ENCODE assay signal across 12 cellular contexts in the genomic region with DNA sequence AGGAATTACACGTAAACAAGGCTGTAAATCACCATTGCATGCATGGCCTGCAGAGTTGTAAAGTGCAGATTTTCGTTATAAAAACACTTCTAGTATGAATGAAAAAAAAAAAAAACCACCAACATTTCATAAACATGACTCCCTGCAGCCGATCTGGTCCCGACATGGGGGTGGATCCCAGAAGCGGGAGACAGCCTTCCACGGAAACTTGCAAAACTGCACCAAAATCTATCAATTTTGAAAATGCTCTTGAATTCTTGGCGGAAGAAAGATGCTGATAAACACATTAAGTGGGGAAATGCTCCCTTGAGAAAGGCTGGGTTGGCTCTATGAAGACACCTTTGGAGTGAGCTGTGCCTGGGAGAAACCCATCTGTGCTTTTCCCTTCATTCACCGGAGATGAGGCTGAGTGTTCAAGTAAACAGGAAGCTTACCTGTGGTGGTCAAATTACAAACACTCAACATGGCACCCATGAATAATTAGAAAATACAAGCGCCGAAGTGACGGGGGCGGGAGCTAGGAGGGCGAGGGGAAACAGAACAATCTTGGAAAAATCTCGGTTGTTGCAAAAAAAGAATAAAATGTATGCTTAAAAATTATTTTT. TPM values are rescaled to one million over a fixed set of nuclear protein-coding genes. Genes with fewer than 3 reads are reported as not detected.
DNase-seq lines count a peak whose midpoint lies in the region; ATAC-seq and TF ChIP-seq lines count a peak whose summit lies in the region.
"Had no signal": no experiment of that assay in that cellular context is flagged by ENCODE, and none has a peak within 500 bp of the region (broad histone marks: within the 10 kb centered on the region; RNA-seq: fewer than 3 reads in every experiment).

No MANE protein-coding gene starts in this region.

- 5% methylated on average over 11 of the region's 14 CpGs for WGBS in HUES64

- H3K9me3 Mint-ChIP-seq in CD4-positive, alpha-beta T cell = no peaks in the 10 kb centered on the region
- H3K9me3 Mint-ChIP-seq in naive B cell = peaks cover 0 to 8% (median 0%) of the 10 kb centered on the region in 7 donors

- H3K36me3 Mint-ChIP-seq in CD4-positive, alpha-beta T cell (ENCODE audit: low read depth) = no peaks in the 10 kb centered on the region
- H3K36me3 Mint-ChIP-seq in naive B cell = peaks cover 0 to 15% of the 10 kb centered on the region in 2 donors

- peak overlapping the region; percentile 70 for H3K27ac Mint-ChIP-seq in CD4-positive, alpha-beta T cell
- H3K27ac Mint-ChIP-seq in naive B cell = peak overlapping the region; percentile 5 to 94 (median 82)

- TF ChIP-seq CTCF in CD4-positive, alpha-beta T cell (IDR thresholded peaks at IDR 0.05) = no peak
- TF ChIP-seq CTCF in astrocyte of the cerebellum (IDR thresholded peaks at IDR 0.05; ENCODE audit: low read depth, low read length, missing control alignments) = no peak

- peaks cover 14% of the 10 kb centered on the region for H3K4me1 Mint-ChIP-seq in CD4-positive, alpha-beta T cell (ENCODE audit: low read depth)
- peaks cover 15 to 21% (median 17%) of the 10 kb centered on the region in 3 donors for H3K4me1 Mint-ChIP-seq in naive B cell

- H3K9me3 ChIP-seq in CD4-positive, alpha-beta T cell (ENCODE audit: control insufficient read depth, low read length) = no peaks in the 10 kb centered on the region
- no peaks in the 10 kb centered on the region for H3K9me3 ChIP-seq in HUES64 (ENCODE audit: insufficient read depth, low read depth, low read length)
- H3K9me3 ChIP-seq: right atrium auricular region had no signal

- POLR2A ChIA-PET in CD4-positive, alpha-beta T cell (lab: Charles Lee) = no interaction called here

- no peak for ATAC-seq in CD4-positive, alpha-beta T cell (ENCODE audit: poor library complexity)
- no peak for ATAC-seq in naive B cell (ENCODE audit: low read depth in 2 of 2)
- no peak for ATAC-seq in GM18517 (IDR thresholded peaks at IDR 0.05; ENCODE audit: unreplicated experiment)

- H3K4me3 Mint-ChIP-seq in CD4-positive, alpha-beta T cell = peak overlapping the region; percentile 68
- peak overlapping the region; percentile 44 to 84 (median 64) for H3K4me3 Mint-ChIP-seq in naive B cell

- H3K4me3 ChIP-seq in HUES64 (ENCODE audit: low read length) (peak overlapping the region; percentile 66), astrocyte of the cerebellum (ENCODE audit: low read depth, low read length) (peak overlapping the region; percentile 40)
- H3K4me3 ChIP-seq: PC-9 had no signal

- no peaks in the 10 kb centered on the region for H3K36me3 ChIP-seq in HUES64 (ENCODE audit: insufficient read depth, low read length)
- H3K36me3 ChIP-seq: right atrium auricular region had no signal

- H3K27me3 ChIP-seq in CD4-positive, alpha-beta T cell (ENCODE audit: control insufficient read depth, insufficient read depth, low read length) = peaks cover 49% of the 10 kb centered on the region
- H3K27me3 ChIP-seq in HUES64 (ENCODE audit: insufficient read depth, low read length) = peaks cover 48% of the 10 kb centered on the region

- H3K27ac ChIP-seq in CD4-positive, alpha-beta T cell (ENCODE audit: low read depth, low read length) = no peak overlapping the region
- H3K27ac ChIP-seq in HUES64 (ENCODE audit: low read depth, low read length) = peak overlapping the region; percentile 62
- H3K27ac ChIP-seq: PC-9, right atrium auricular region had no signal

- in situ Hi-C loops in astrocyte of the cerebellum (cut with HindIII; ENCODE audit: low sequenced_read_pairs) = no loop called here

- no peak for DNase-seq in CD4-positive, alpha-beta T cell
- DNase-seq in astrocyte of the cerebellum (ENCODE audit: low read depth) (no peak), naive B cell (no peak), Ammon's horn (ENCODE audit: low spot score) (no peak), COLO668 (lab: John Stamatoyannopoulos, UW; ENCODE audit: unreplicated experiment) (no peak)
- no peak for DNase-seq in stimulated activated CD4-positive, alpha-beta T cell treated with anti-CD3 and anti-CD28 coated beads, Interleukin-2, amount 100 ng/mL, for 24 hours
- DNase-seq: Kasumi-1, PC-9 had no signal

- CTCF ChIA-PET in CD4-positive, alpha-beta T cell (lab: Charles Lee) = no interaction called here

- peak overlapping the region; percentile 84 for H3K9ac ChIP-seq in HUES64 (ENCODE audit: low read depth, low read length)

- intact Hi-C loops in CD4-positive, alpha-beta T cell (cut with DNase I, micrococcal nuclease) = no loop called here

- H3K27me3 Mint-ChIP-seq in CD4-positive, alpha-beta T cell = peaks cover 67% of the 10 kb centered on the region
- H3K27me3 Mint-ChIP-seq in naive B cell = peaks cover 46 to 49% (median 46%) of the 10 kb centered on the region in 3 donors

- peaks cover 12% of the 10 kb centered on the region for H3K4me1 ChIP-seq in HUES64 (ENCODE audit: insufficient read depth, low read length)

RNA-seq across cellular contexts. Expression of gene ANKRD60, which starts 0.8 kb away (rescaled TPM):
- not detected for total RNA-seq in CD4-positive, alpha-beta T cell
- not detected for polyA plus RNA-seq in HUES64 (2013, experiment 1 of 2)
- not detected for polyA plus RNA-seq in HUES64 (2013, experiment 2 of 2)
- polyA plus RNA-seq in naive B cell (ENCODE audit: low read depth in 6 of 6) = under 1 TPM in 1 of 6 donors, not detected in 5; 0.36 TPM
- total RNA-seq: cerebellum, PC-9, right atrium auricular region had no signal
